In genomic region chr7:19964198-19964597, GRCh38 we compare ENCODE assay signal across 20 cellular contexts.
DNase-seq lines count a peak whose midpoint lies in the region; ATAC-seq and TF ChIP-seq lines count a peak whose summit lies in the region.
"Had no signal": no experiment of that assay in that cellular context is flagged by ENCODE, and none has a peak within 500 bp of the region (broad histone marks: within the 10 kb centered on the region; RNA-seq: fewer than 3 reads in every experiment).

No MANE protein-coding gene starts in this region.

- H3K9me3 ChIP-seq in right atrium auricular region: no peaks in the 10 kb centered on the region
- H3K9me3 ChIP-seq in skeletal muscle tissue (ENCODE audit: control insufficient read depth in 3 of 3, low read length in 3 of 3): no peaks in the 10 kb centered on the region
- H3K9me3 ChIP-seq: esophagus muscularis mucosa, spleen had no signal

- H3K4me1 ChIP-seq in right atrium auricular region (no peaks in the 10 kb centered on the region), skeletal muscle tissue (ENCODE audit: control insufficient read depth in 3 of 3, insufficient read depth in 3 of 3, low read length in 3 of 3) (no peaks in the 10 kb centered on the region)
- H3K4me1 ChIP-seq: esophagus muscularis mucosa, spleen had no signal

- H3K27me3 ChIP-seq in right atrium auricular region (no peaks in the 10 kb centered on the region), skeletal muscle tissue (ENCODE audit: control insufficient read depth in 3 of 3, insufficient read depth in 3 of 3, low read length in 3 of 3) (no peaks in the 10 kb centered on the region)
- H3K27me3 ChIP-seq: esophagus muscularis mucosa, spleen had no signal

- DNase-seq in Right ventricle myocardium inferior (ENCODE audit: missing footprints): no peak
- no peak for DNase-seq in right atrium auricular region (ENCODE audit: low spot score)
- DNase-seq in amniotic epithelial cell (ENCODE audit: low read depth): peak; percentile 55
- DNase-seq in fibroblast of the conjunctiva (ENCODE audit: low read depth): peak; percentile 13
- no peak for DNase-seq in GM13977 (ENCODE audit: low spot score)
- DNase-seq in NCI-H526 treated with DMSO at 0.1 percent for 48 hours (lab: John Stamatoyannopoulos, UW): no peak
- DNase-seq: activated CD4-positive, alpha-beta T cell treated with anti-CD3 and anti-CD28 coated beads for 4 hours; activated CD8-positive, alpha-beta memory T cell treated with anti-CD3 and anti-CD28 coated beads, Interleukin-2, amount 50 U/mL, for 4 hours; activated naive CD8-positive, alpha-beta T cell treated with anti-CD3 and anti-CD28 coated beads, Interleukin-2, amount 50 U/mL, for 24 hours; CD4-positive, alpha-beta T cell; effector CD4-positive, alpha-beta T cell; KBM-7; naive B cell; NCI-H1930; NCI-H446 treated with DMSO at 0.1 percent for 48 hours; spleen; SW 1271 had no signal

- in situ Hi-C loops in GM13977 (cut with MboI; ENCODE audit: low pct_unique_long_range_greater_than_20kb, low sequenced_read_pairs, unreplicated experiment): no loop called here

- no peak overlapping the region for H3K9ac ChIP-seq in skeletal muscle tissue (ENCODE audit: low read depth in 1 of 3, low read length in 3 of 3)

- peak overlapping the region in 1 of 2 donors; percentile 5 for H3K27ac ChIP-seq in right atrium auricular region
- peak overlapping the region; percentile 12 for H3K27ac ChIP-seq in skeletal muscle tissue (ENCODE audit: low read depth, low read length)
- H3K27ac ChIP-seq: esophagus muscularis mucosa, spleen had no signal

- peak; percentile 46 for ATAC-seq in Right ventricle myocardium inferior
- no peak for ATAC-seq in GM21717 (IDR thresholded peaks at IDR 0.05; ENCODE audit: unreplicated experiment)
- ATAC-seq: activated naive CD8-positive, alpha-beta T cell treated with anti-CD3 and anti-CD28 coated beads, Interleukin-2, amount 50 U/mL, for 24 hours had no signal

- TF ChIP-seq CTCF in right atrium auricular region (IDR thresholded peaks at IDR 0.05) (no peak), GM13977 (IDR thresholded peaks at IDR 0.05; ENCODE audit: extremely low read depth, insufficient read depth, missing control alignments) (no peak)

- intact Hi-C loops in Right ventricle myocardium inferior (cut with DNase I): no loop called here

- no peak overlapping the region for H3K4me3 ChIP-seq in right atrium auricular region
- H3K4me3 ChIP-seq in skeletal muscle tissue (ENCODE audit: low read length in 3 of 3): no peak overlapping the region
- H3K4me3 ChIP-seq: esophagus muscularis mucosa, spleen had no signal

- H3K36me3 ChIP-seq in right atrium auricular region (no peaks in the 10 kb centered on the region), skeletal muscle tissue (ENCODE audit: control insufficient read depth in 3 of 3, insufficient read depth in 3 of 3, low read length in 3 of 3) (no peaks in the 10 kb centered on the region)
- H3K36me3 ChIP-seq: esophagus muscularis mucosa, spleen had no signal

Comparison
In these comparisons a context has a peak if more than half of its experiments do, and no peak if none do; other contexts are left out.
1. DNase-seq: peak in amniotic epithelial cell (single experiment) and fibroblast of the conjunctiva (single experiment); none in Right ventricle myocardium inferior (single experiment), right atrium auricular region (single experiment), GM13977 (single experiment) and NCI-H526 treated with DMSO at 0.1 percent for 48 hours (single experiment).